In genomic region chr19:8446055-8446709, GRCh38 we compare ENCODE assay signal across 9 cellular contexts. TPM values are rescaled to one million over a fixed set of nuclear protein-coding genes. Genes with fewer than 3 reads are reported as not detected.
DNase-seq lines count a peak whose midpoint lies in the region; ATAC-seq and TF ChIP-seq lines count a peak whose summit lies in the region.
"Had no signal": no experiment of that assay in that cellular context is flagged by ENCODE, and none has a peak within 500 bp of the region (broad histone marks: within the 10 kb centered on the region; RNA-seq: fewer than 3 reads in every experiment).

No MANE protein-coding gene starts in this region.

- H3K27ac ChIP-seq in left ventricle myocardium inferior (replicated peaks) (peak overlapping the region; percentile 99), brain microvascular endothelial cell (peak overlapping the region; percentile 84), mesodermal cell (ENCODE audit: low read depth, low read length, severe bottlenecking) (peak overlapping the region; percentile 94), vagina (peak overlapping the region; percentile 96)

- H3K36me3 ChIP-seq in left ventricle myocardium inferior (peaks cover 15% of the 10 kb centered on the region), brain microvascular endothelial cell (replicated peaks) (peaks cover 7% of the 10 kb centered on the region), mesodermal cell (ENCODE audit: control insufficient read depth, insufficient read depth, low read length) (peaks cover 33% of the 10 kb centered on the region), vagina (peaks cover 0 to 14% of the 10 kb centered on the region in 2 donors)

- H3K4me1 ChIP-seq in left ventricle myocardium inferior (peaks cover 67% of the 10 kb centered on the region), mesodermal cell (ENCODE audit: control insufficient read depth, insufficient read depth, low read length, poor library complexity, severe bottlenecking) (peaks cover 26% of the 10 kb centered on the region), vagina (peaks cover 63% of the 10 kb centered on the region)

- H3K27me3 ChIP-seq in left ventricle myocardium inferior (ENCODE audit: low read depth) (no peaks in the 10 kb centered on the region), brain microvascular endothelial cell (replicated peaks) (no peaks in the 10 kb centered on the region), vagina (no peaks in the 10 kb centered on the region)

- WGBS in mesodermal cell (ENCODE audit: insufficient coverage in 2 of 2), 2 experiments: 30 to 35% methylated on average over 8 to 9 of the region's 16 CpGs

- in situ Hi-C loops in brain microvascular endothelial cell (cut with HindIII; ENCODE audit: low pct_ligation_motif_present, low sequenced_read_pairs): no loop called here

- intact Hi-C loops in left ventricle myocardium inferior (cut with micrococcal nuclease): no loop called here
- intact Hi-C loops in left ventricle myocardium superior (cut with micrococcal nuclease): no loop called here
- intact Hi-C loops in vagina (cut with DNase I): loop anchor here (2.0 kb wide), 1 partner anchor 95 kb away; no protein-coding TSS in a partner anchor

- H3K4me3 ChIP-seq in left ventricle myocardium inferior: peak overlapping the region; percentile 100
- peak overlapping the region; percentile 86 for H3K4me3 ChIP-seq in brain microvascular endothelial cell (ENCODE audit: low read depth, low read length)
- H3K4me3 ChIP-seq in mesodermal cell (ENCODE audit: extremely low read depth, insufficient read depth, low read length, poor library complexity, severe bottlenecking): peak overlapping the region; percentile 98
- H3K4me3 ChIP-seq in vagina: peak overlapping the region; percentile 78 to 83

- ATAC-seq in left ventricle myocardium superior: no peak
- no peak for ATAC-seq in HG02884 (IDR thresholded peaks at IDR 0.05; ENCODE audit: unreplicated experiment)

- H3K9me3 ChIP-seq in left ventricle myocardium inferior (replicated peaks) (no peaks in the 10 kb centered on the region), mesodermal cell (ENCODE audit: control insufficient read depth, low read length) (no peaks in the 10 kb centered on the region), vagina (no peaks in the 10 kb centered on the region)

- DNase-seq in left ventricle myocardium inferior (no peak), left ventricle myocardium superior (no peak), brain microvascular endothelial cell (no peak), vagina (ENCODE audit: extremely low spot score in 2 of 2) (no peak), NCI-H2081 (lab: John Stamatoyannopoulos, UW) (no peak), EL (no peak)

- no peak for TF ChIP-seq CTCF in left ventricle myocardium inferior (IDR thresholded peaks at IDR 0.05; ENCODE audit: borderline replicate concordance)
- TF ChIP-seq CTCF in brain microvascular endothelial cell (IDR thresholded peaks at IDR 0.05; ENCODE audit: low read depth, low read length, missing control alignments): no peak
- no peak for TF ChIP-seq CTCF in vagina (IDR thresholded peaks at IDR 0.05)

- TF ChIP-seq POLR2A in vagina (IDR thresholded peaks at IDR 0.05): no peak

RNA-seq across cellular contexts. Expression of gene HNRNPM, which starts 1.4 kb away (rescaled TPM):
- total RNA-seq in left ventricle myocardium inferior: 104 TPM
- total RNA-seq in left ventricle myocardium superior: 129 TPM
- polyA plus RNA-seq in mesodermal cell (2013, experiment 1 of 2): 173 TPM
- polyA plus RNA-seq in mesodermal cell (2013, experiment 2 of 2): 177 TPM
- 140 TPM for total RNA-seq in vagina

RNA-seq across cellular contexts. Expression of gene MARCHF2, which starts 33.1 kb away (rescaled TPM):
- total RNA-seq in left ventricle myocardium inferior (109 TPM), left ventricle myocardium superior (97.0 TPM), vagina (146 TPM)
- 26.4 TPM for polyA plus RNA-seq in mesodermal cell (2013, experiment 1 of 2)
- polyA plus RNA-seq in mesodermal cell (2013, experiment 2 of 2): 20.7 TPM

RNA-seq across cellular contexts. Expression of gene RAB11B, which starts 56.0 kb away (rescaled TPM):
- total RNA-seq in left ventricle myocardium inferior (157 TPM), left ventricle myocardium superior (162 TPM), vagina (88.1 TPM)
- 111 TPM for polyA plus RNA-seq in mesodermal cell (2013, experiment 1 of 2)
- polyA plus RNA-seq in mesodermal cell (2013, experiment 2 of 2): 95.1 TPM

RNA-seq across cellular contexts. Expression of gene PRAM1, which starts 56.3 kb away (rescaled TPM):
- total RNA-seq in left ventricle myocardium inferior: 0.36 TPM
- 0.59 TPM for total RNA-seq in left ventricle myocardium superior
- 0.41 TPM for polyA plus RNA-seq in mesodermal cell (2013, experiment 1 of 2)
- 0.46 TPM for polyA plus RNA-seq in mesodermal cell (2013, experiment 2 of 2)
- total RNA-seq in vagina: 0.49 TPM
- total RNA-seq: pulmonary artery endothelial cell had no signal
